Comparison of ENCODE assay signal across 8 cellular contexts in genomic region chr1:247330548-247331171, GRCh38. TPM values are rescaled to one million over a fixed set of nuclear protein-coding genes. Genes with fewer than 3 reads are reported as not detected.
DNase-seq lines count a peak whose midpoint lies in the region; ATAC-seq, FAIRE-seq and TF ChIP-seq lines count a peak whose summit lies in the region.

No MANE protein-coding gene starts in this region.

- peak overlapping the region; percentile 94 for H3K27ac Mint-ChIP-seq in CD8-positive, alpha-beta T cell
- H3K27ac Mint-ChIP-seq in activated CD4-positive, alpha-beta memory T cell treated with anti-CD3 and anti-CD28 coated beads, Interleukin-2, amount 10 ng/mL, durations not matched to agents 7 days and 5 days: peak overlapping the region; percentile 69

- no peaks in the 10 kb centered on the region for H4K20me1 ChIP-seq in keratinocyte (ENCODE audit: control insufficient read depth, extremely low read depth, insufficient read depth, low read length)

- H3K4me1 Mint-ChIP-seq in CD8-positive, alpha-beta T cell (ENCODE audit: low read depth): peaks cover 76% of the 10 kb centered on the region
- H3K4me1 Mint-ChIP-seq in activated CD4-positive, alpha-beta memory T cell treated with anti-CD3 and anti-CD28 coated beads, Interleukin-2, amount 10 ng/mL, durations not matched to agents 7 days and 5 days: peaks cover 11% of the 10 kb centered on the region

- no peak for TF ChIP-seq CTCF in CD8-positive, alpha-beta T cell (IDR thresholded peaks at IDR 0.05)
- no peak for TF ChIP-seq CTCF in HEK293 (tag by site-specific recombination; IDR thresholded peaks at IDR 0.05)
- no peak for TF ChIP-seq CTCF in keratinocyte (optimal IDR thresholded peaks at IDR 0.05 in 1 of 3, IDR thresholded peaks at IDR 0.05 in 1 of 3, conservative IDR thresholded peaks at IDR 0.05 in 1 of 3; ENCODE audit: extremely low read depth in 1 of 3, insufficient read depth in 2 of 3, low read length in 3 of 3)

- 18% methylated on average over 37 of the region's 37 CpGs for WGBS in thymus

- dilution Hi-C loops in keratinocyte (cut with MboI; ENCODE audit: extremely low pct_ligation_motif_present, low sequenced_read_pairs): no loop called here

- H3K79me2 ChIP-seq in keratinocyte (ENCODE audit: control insufficient read depth, insufficient read depth, low read length): peaks cover 41% of the 10 kb centered on the region

- no peaks in the 10 kb centered on the region for H3K9me1 ChIP-seq in keratinocyte (ENCODE audit: control insufficient read depth, extremely low read depth, insufficient read depth, low read length)

- no peak for ATAC-seq in CD8-positive, alpha-beta T cell
- ATAC-seq in HG03460 (IDR thresholded peaks at IDR 0.05; ENCODE audit: unreplicated experiment): no peak
- no peak for ATAC-seq in GM18909 (IDR thresholded peaks at IDR 0.05; ENCODE audit: poor library complexity, unreplicated experiment)

- H3K27me3 ChIP-seq in CD8-positive, alpha-beta T cell (ENCODE audit: insufficient read depth, low read length): no peaks in the 10 kb centered on the region
- H3K27me3 ChIP-seq in keratinocyte (ENCODE audit: control insufficient read depth, extremely low read depth, insufficient read depth, low read length): no peaks in the 10 kb centered on the region
- H3K27me3 ChIP-seq in thymus (ENCODE audit: control insufficient read depth, insufficient read depth): no peaks in the 10 kb centered on the region

- peaks cover 4% of the 10 kb centered on the region for H3K36me3 ChIP-seq in CD8-positive, alpha-beta T cell (ENCODE audit: insufficient read depth, low read length)
- peaks cover 0 to 52% of the 10 kb centered on the region in 2 experiments; a peak in 1 of 3 replicates for H3K36me3 ChIP-seq in HEK293 (ENCODE audit: control insufficient read depth in 2 of 2, insufficient read depth in 1 of 2, low read length in 2 of 2)
- H3K36me3 ChIP-seq in keratinocyte (ENCODE audit: control insufficient read depth in 2 of 2, extremely low read depth in 1 of 2, insufficient read depth in 2 of 2, low read length in 2 of 2): peaks cover 0 to 16% of the 10 kb centered on the region in 2 experiments
- H3K36me3 ChIP-seq in thymus (ENCODE audit: control insufficient read depth, insufficient read depth): peaks cover 19% of the 10 kb centered on the region

- peaks cover 58% of the 10 kb centered on the region for H3K4me1 ChIP-seq in CD8-positive, alpha-beta T cell (ENCODE audit: insufficient read depth, low read length)
- H3K4me1 ChIP-seq in HEK293 (ENCODE audit: control insufficient read depth, insufficient read depth, low read length) (no peaks in the 10 kb centered on the region), keratinocyte (ENCODE audit: control insufficient read depth, extremely low read depth, insufficient read depth, low read length) (peaks cover 13% of the 10 kb centered on the region), thymus (ENCODE audit: control insufficient read depth, insufficient read depth, low read length) (peaks cover 70% of the 10 kb centered on the region)

- peak overlapping the region; percentile 71 for H3K4me3 ChIP-seq in CD8-positive, alpha-beta T cell (ENCODE audit: low read depth, low read length)
- peak overlapping the region; percentile 66 for H3K4me3 ChIP-seq in HEK293 (ENCODE audit: low read depth, low read length)
- peak overlapping the region; percentile 75 to 85 (median 80) for H3K4me3 ChIP-seq in keratinocyte (ENCODE audit: control insufficient read depth in 2 of 3, extremely low read depth in 1 of 3, insufficient read depth in 2 of 3, low read depth in 1 of 3, low read length in 3 of 3)
- H3K4me3 ChIP-seq in thymus (ENCODE audit: low read length): peak overlapping the region; percentile 84

- H3K9me3 Mint-ChIP-seq in CD8-positive, alpha-beta T cell: no peaks in the 10 kb centered on the region
- H3K9me3 Mint-ChIP-seq in activated CD4-positive, alpha-beta memory T cell treated with anti-CD3 and anti-CD28 coated beads, Interleukin-2, amount 10 ng/mL, durations not matched to agents 7 days and 5 days: no peaks in the 10 kb centered on the region

- H3K27ac ChIP-seq in CD8-positive, alpha-beta T cell (ENCODE audit: low read depth, low read length): peak overlapping the region; percentile 63
- peak overlapping the region; percentile 80; the same call in 1 of the 2 replicates for H3K27ac ChIP-seq in HEK293 (ENCODE audit: extremely low read depth, low read depth, low read length)
- peak overlapping the region; percentile 72 for H3K27ac ChIP-seq in keratinocyte (ENCODE audit: control insufficient read depth, insufficient read depth, low read length)
- H3K27ac ChIP-seq in thymus (ENCODE audit: low read depth): peak overlapping the region; percentile 93

- H3K36me3 Mint-ChIP-seq in CD8-positive, alpha-beta T cell: peaks cover 22% of the 10 kb centered on the region
- peaks cover 5% of the 10 kb centered on the region for H3K36me3 Mint-ChIP-seq in activated CD4-positive, alpha-beta memory T cell treated with anti-CD3 and anti-CD28 coated beads, Interleukin-2, amount 10 ng/mL, durations not matched to agents 7 days and 5 days (ENCODE audit: low read depth)

- POLR2A ChIA-PET in CD8-positive, alpha-beta T cell (lab: Charles Lee): interaction anchor here (0.7 to 1.1 kb wide), 3 partner anchors 8 to 27 kb away, joined by 3 to 6 read pairs (median 5); no protein-coding TSS in a partner anchor
- POLR2A ChIA-PET in HEK293 (lab: Yijun Ruan, JAX): no interaction called here
- POLR2A ChIA-PET in activated CD4-positive, alpha-beta memory T cell treated with anti-CD3 and anti-CD28 coated beads, Interleukin-2, amount 10 ng/mL, durations not matched to agents 7 days and 5 days (lab: Charles Lee): interaction anchor here (0.6 to 2.4 kb wide), 3 partner anchors 120 to 453 kb away, joined by 3 to 10 read pairs (median 3); no protein-coding TSS in a partner anchor

- peak overlapping the region; percentile 78 for H2AFZ ChIP-seq in keratinocyte (ENCODE audit: control insufficient read depth, low read length)

- DNase-seq in CD8-positive, alpha-beta T cell: no peak
- no peak for DNase-seq in activated CD4-positive, alpha-beta memory T cell treated with anti-CD3 and anti-CD28 coated beads, Interleukin-2, amount 10 ng/mL, durations not matched to agents 7 days and 5 days
- no peak for DNase-seq in keratinocyte (ENCODE audit: low read depth, low spot score)
- no peak for DNase-seq in mesenteric fat pad (ENCODE audit: low spot score)

- no peaks in the 10 kb centered on the region for H3K9me3 ChIP-seq in CD8-positive, alpha-beta T cell (ENCODE audit: low read length)
- no peaks in the 10 kb centered on the region for H3K9me3 ChIP-seq in HEK293 (ENCODE audit: control insufficient read depth, insufficient read depth, low read depth, low read length)
- H3K9me3 ChIP-seq in keratinocyte (ENCODE audit: control insufficient read depth, low read depth, low read length): no peaks in the 10 kb centered on the region
- no peaks in the 10 kb centered on the region for H3K9me3 ChIP-seq in thymus (ENCODE audit: control insufficient read depth)

- peak overlapping the region; percentile 89 for H3K4me2 ChIP-seq in keratinocyte (ENCODE audit: control insufficient read depth, extremely low read depth, insufficient read depth, low read depth, low read length)

- peak overlapping the region; percentile 84 for H3K9ac ChIP-seq in keratinocyte (ENCODE audit: control insufficient read depth, extremely low read depth, insufficient read depth, low read length)

- no peak for FAIRE-seq in keratinocyte (lab: Jason Lieb, UNC)

- no peaks in the 10 kb centered on the region for H3K27me3 Mint-ChIP-seq in CD8-positive, alpha-beta T cell (ENCODE audit: low read depth)
- no peaks in the 10 kb centered on the region for H3K27me3 Mint-ChIP-seq in activated CD4-positive, alpha-beta memory T cell treated with anti-CD3 and anti-CD28 coated beads, Interleukin-2, amount 10 ng/mL, durations not matched to agents 7 days and 5 days

- CTCF ChIA-PET in CD8-positive, alpha-beta T cell (lab: Charles Lee): interaction anchor here (0.9 to 1.0 kb wide), 2 partner anchors 8 to 11 kb away, joined by 3 read pairs; no protein-coding TSS in a partner anchor
- CTCF ChIA-PET in HEK293 (lab: Yijun Ruan, JAX): interaction anchor here (0.6 kb wide), 1 partner anchor 81 kb away, joined by 3 read pairs; no protein-coding TSS in a partner anchor
- CTCF ChIA-PET in activated CD4-positive, alpha-beta memory T cell treated with anti-CD3 and anti-CD28 coated beads, Interleukin-2, amount 10 ng/mL, durations not matched to agents 7 days and 5 days (lab: Charles Lee): interaction anchor here (1.3 to 1.4 kb wide), 2 partner anchors 43 to 120 kb away, joined by 3 read pairs; no protein-coding TSS in a partner anchor

- intact Hi-C loops in CD8-positive, alpha-beta T cell (cut with DNase I, micrococcal nuclease): loop anchor here (2.0 to 10.0 kb wide), 8 partner anchors 42 to 763 kb away; partner anchors contain the start of genes AHCTF1 (in 1 of the 2), CNST (in 1 of the 2), TFB2M (in 1 of the 2) and ZNF124 (in 1 of the 2)

- H3K4me3 Mint-ChIP-seq in CD8-positive, alpha-beta T cell: peak overlapping the region; percentile 94
- H3K4me3 Mint-ChIP-seq in activated CD4-positive, alpha-beta memory T cell treated with anti-CD3 and anti-CD28 coated beads, Interleukin-2, amount 10 ng/mL, durations not matched to agents 7 days and 5 days: peak overlapping the region; percentile 90

TF ChIP-seq in HEK293, 187 proteins besides CTCF, POLR2A, EP300 and RAD21 (continues in another document):
- TF ChIP-seq GLIS1 (tag by site-specific recombination; IDR thresholded peaks at IDR 0.05): peak; percentile 73
- no peak for TF ChIP-seq ZNF114 (tag by site-specific recombination; IDR thresholded peaks at IDR 0.05)

RNA-seq across cellular contexts. Expression of gene ZNF496, which starts 1.0 kb away (rescaled TPM):
- 10 to 100 TPM; 43.4 to 47.2 TPM for total RNA-seq in CD8-positive, alpha-beta T cell
- total RNA-seq in activated CD4-positive, alpha-beta memory T cell treated with anti-CD3 and anti-CD28 coated beads, Interleukin-2, amount 10 ng/mL, durations not matched to agents 7 days and 5 days: 1 to 10 TPM; 6.4 to 6.5 TPM
- polyA plus RNA-seq in keratinocyte (8.2 to 9.0 TPM (median 8.9 TPM) in 3 replicates), thymus (40.0 TPM)
- polyA plus RNA-seq in keratinocyte (2011; ENCODE audit: low read depth): 2.6 TPM
- polyA plus RNA-seq in keratinocyte (2011; cell fraction: cytosol; rRNA removed): 7.0 and 8.7 TPM in 2 replicates
- polyA plus RNA-seq in keratinocyte (2011; cell fraction: nucleus; rRNA removed): 11.2 and 14.1 TPM in 2 replicates
- polyA plus RNA-seq in keratinocyte (2012; ENCODE audit: low replicate concordance): 4.1 and 11.3 TPM in 2 replicates
- 12.9 to 20.1 TPM (median 13.3 TPM) in 3 replicates for polyA minus RNA-seq in keratinocyte
- 17.1 TPM for polyA minus RNA-seq in keratinocyte (2011; cell fraction: cytosol; rRNA and poly(A)+ RNA removed)
- polyA minus RNA-seq in keratinocyte (2011; cell fraction: nucleus; rRNA and poly(A)+ RNA removed): 8.5 and 10.4 TPM in 2 replicates
- 14.4 TPM for total RNA-seq in mesenteric fat pad
